ENCODE assay signal across 10 cellular contexts in the genomic region with DNA sequence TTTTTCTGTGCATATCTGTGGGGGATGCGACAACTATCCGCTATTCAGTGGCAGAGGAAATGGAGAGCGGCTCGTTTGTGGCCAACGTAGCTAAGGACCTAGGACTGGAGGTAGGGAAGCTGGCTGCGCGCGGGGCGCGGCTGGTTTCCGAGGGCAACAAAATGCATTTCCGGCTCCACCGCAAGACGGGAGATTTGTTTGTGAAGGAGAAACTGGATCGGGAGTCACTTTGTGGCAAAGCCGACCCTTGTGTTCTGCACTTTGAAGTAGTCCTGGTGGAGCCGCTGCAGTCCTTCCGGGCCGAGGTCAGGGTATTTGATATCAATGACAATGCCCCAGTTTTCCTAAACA. TPM values are rescaled to one million over a fixed set of nuclear protein-coding genes. Genes with fewer than 3 reads are reported as not detected.
DNase-seq lines count a peak whose midpoint lies in the region; ATAC-seq and TF ChIP-seq lines count a peak whose summit lies in the region.
"Had no signal": no experiment of that assay in that cellular context is flagged by ENCODE, and none has a peak within 500 bp of the region (broad histone marks: within the 10 kb centered on the region; RNA-seq: fewer than 3 reads in every experiment).

No MANE protein-coding gene starts in this region.

- H3K4me3 ChIP-seq in ascending aorta (peak overlapping the region; percentile 60), left lung (peak overlapping the region; percentile 32 to 41), subcutaneous abdominal adipose tissue (ENCODE audit: low read depth in 1 of 5, low read length in 5 of 5) (peak overlapping the region; percentile 62 to 74 (median 70))

- no peaks in the 10 kb centered on the region for H3K36me3 ChIP-seq in ascending aorta
- no peaks in the 10 kb centered on the region for H3K36me3 ChIP-seq in left lung
- no peaks in the 10 kb centered on the region for H3K36me3 ChIP-seq in subcutaneous abdominal adipose tissue (ENCODE audit: control insufficient read depth in 5 of 5, insufficient read depth in 5 of 5, low read length in 5 of 5)

- DNase-seq in NCI-H510A treated with DMSO at 0.1 percent for 48 hours (lab: John Stamatoyannopoulos, UW) (peak; percentile 43), NCI-H510A (lab: John Stamatoyannopoulos, UW) (no peak), ascending aorta (ENCODE audit: low spot score in 2 of 2) (no peak), left lung (peak in 1 of 2 donors; percentile 76), hepatic stellate cell (ENCODE audit: low spot score) (no peak)
- DNase-seq: T1000 had no signal

- H3K4me1 ChIP-seq in ascending aorta: no peaks in the 10 kb centered on the region
- H3K4me1 ChIP-seq in left lung: no peaks in the 10 kb centered on the region
- peaks cover 0 to 13% (median 10%) of the 10 kb centered on the region in 5 donors for H3K4me1 ChIP-seq in subcutaneous abdominal adipose tissue (ENCODE audit: control insufficient read depth in 5 of 5, insufficient read depth in 5 of 5, low read length in 5 of 5)

- no peaks in the 10 kb centered on the region for H3K27me3 ChIP-seq in ascending aorta
- H3K27me3 ChIP-seq in left lung: peaks cover 0 to 55% of the 10 kb centered on the region in 2 donors
- H3K27me3 ChIP-seq in subcutaneous abdominal adipose tissue (ENCODE audit: control insufficient read depth in 5 of 5, insufficient read depth in 4 of 5, low read length in 5 of 5): peaks cover 10 to 30% (median 21%) of the 10 kb centered on the region in 5 donors

- intact Hi-C loops in ascending aorta (cut with DNase I) (no loop called here), left lung (cut with DNase I) (no loop called here)

- no peak overlapping the region for H3K9ac ChIP-seq in subcutaneous abdominal adipose tissue (ENCODE audit: low read length in 5 of 5)

- peak; percentile 58 for ATAC-seq in left lung
- ATAC-seq in HG03571 (IDR thresholded peaks at IDR 0.05; ENCODE audit: unreplicated experiment): no peak
- no peak for ATAC-seq in GM18868 (IDR thresholded peaks at IDR 0.05; ENCODE audit: unreplicated experiment)

- H3K9me3 ChIP-seq in ascending aorta (no peaks in the 10 kb centered on the region), left lung (peaks cover 0 to 3% of the 10 kb centered on the region in 2 donors), subcutaneous abdominal adipose tissue (ENCODE audit: control insufficient read depth in 5 of 5, low read length in 5 of 5) (peaks cover 0 to 5% (median 0%) of the 10 kb centered on the region in 5 donors)

- TF ChIP-seq CTCF in ascending aorta (IDR thresholded peaks at IDR 0.05) (no peak), left lung (IDR thresholded peaks at IDR 0.05) (no peak)

- no peak overlapping the region for H3K27ac ChIP-seq in ascending aorta
- no peak overlapping the region for H3K27ac ChIP-seq in left lung
- no peak overlapping the region for H3K27ac ChIP-seq in subcutaneous abdominal adipose tissue (ENCODE audit: low read depth, low read length)
- H3K27ac ChIP-seq: C4-2B had no signal

RNA-seq across cellular contexts. Expression of gene PCDHB1, which starts 0.3 kb away (rescaled TPM):
- total RNA-seq in ascending aorta: not detected
- total RNA-seq in left lung: under 1 TPM; 0.06 to 0.10 TPM

RNA-seq across cellular contexts. Expression of gene PCDHB2, which starts 42.9 kb away (rescaled TPM):
- total RNA-seq in ascending aorta: 1.4 TPM
- total RNA-seq in left lung: 1 to 10 TPM; 3.6 to 6.6 TPM

RNA-seq across cellular contexts. Expression of gene PCDHB3, which starts 48.8 kb away (rescaled TPM):
- total RNA-seq in ascending aorta (1.1 TPM), left lung (1 to 10 TPM; 2.0 to 3.9 TPM)
